In genomic region chr1:113904674-113905434, GRCh38 we compare ENCODE assay signal across 8 cellular contexts. TPM values are rescaled to one million over a fixed set of nuclear protein-coding genes. Genes with fewer than 3 reads are reported as not detected.
A peak's percentile ranks its signal among the peaks of the same experiment; 100 is the strongest.
DNase-seq lines count a peak whose midpoint lies in the region; ATAC-seq, FAIRE-seq and TF ChIP-seq lines count a peak whose summit lies in the region.

Gene AP4B1 (minus strand): TSS chr1:113904799. CDS start chr1:113904717, 82 bp downstream.
Gene DCLRE1B (plus strand): TSS chr1:113905326. CDS start chr1:113905587, 261 bp downstream.

- H2AFZ ChIP-seq in OCI-LY3 (ENCODE audit: low read depth, low read length) (peak within 1 kb of the TSS; percentile 73), endothelial cell of umbilical vein (ENCODE audit: low read depth, low read length) (peak within 1 kb of the TSS; percentile 94)

- peak; percentile 54 for TF ChIP-seq CTCF in OCI-LY3 (IDR thresholded peaks at IDR 0.05; ENCODE audit: low read depth, low read length)
- peak; percentile 60 to 73 for TF ChIP-seq CTCF in endothelial cell of umbilical vein (IDR thresholded peaks at IDR 0.05; ENCODE audit: extremely low read depth in 1 of 2, insufficient read depth in 1 of 2, low read depth in 1 of 2, low read length in 2 of 2)

- no peaks in the 10 kb centered on the region for H3K27me3 ChIP-seq in OCI-LY3 (ENCODE audit: low read depth, low read length)
- no peaks in the 10 kb centered on the region for H3K27me3 ChIP-seq in endothelial cell of umbilical vein (ENCODE audit: control insufficient read depth in 2 of 2, insufficient read depth in 2 of 2, low read length in 2 of 2)

- ATAC-seq in GM21526 (IDR thresholded peaks at IDR 0.05; ENCODE audit: low FRiP score, unreplicated experiment): peak; percentile 87

- dilution Hi-C loops in endothelial cell of umbilical vein (cut with MboI; ENCODE audit: extremely low pct_ligation_motif_present, low sequenced_read_pairs): no loop called here

- POLR2A ChIA-PET in endothelial cell of umbilical vein (lab: Charles Lee): interaction anchor here (1.0 to 1.7 kb wide), 5 partner anchors 25 to 146 kb away, joined by 3 to 8 read pairs (median 5); partner anchors contain the start of genes HIPK1 and RSBN1

- BruUV-seq in endothelial cell of umbilical vein (replicated peaks; lab: Mats Ljungman, UMichigan): no TSS peak

- TF ChIP-seq POLR2A in endothelial cell of umbilical vein (IDR thresholded peaks at IDR 0.05; ENCODE audit: low read depth, low read length): peak; percentile 96

- H3K79me2 ChIP-seq in OCI-LY3 (ENCODE audit: low read length) (peaks cover 35% of the 10 kb centered on the region), endothelial cell of umbilical vein (ENCODE audit: control insufficient read depth, insufficient read depth, low read length) (peaks cover 30% of the 10 kb centered on the region)

- DNase-seq in DMS114 treated with DMSO at 0.1 percent for 48 hours (lab: John Stamatoyannopoulos, UW; ENCODE audit: unreplicated experiment): peak; percentile 99
- peak; percentile 96 for DNase-seq in HuH-7.5 (ENCODE audit: low spot score)
- DNase-seq in activated CD8-positive, alpha-beta memory T cell treated with anti-CD3 and anti-CD28 coated beads, Interleukin-2, amount 50 U/mL, for 48 hours: peak; percentile 97
- DNase-seq in endothelial cell of umbilical vein (ENCODE audit: low read depth, low spot score): peak; percentile 100
- DNase-seq in middle frontal gyrus (ENCODE audit: extremely low spot score, low spot score): peak; percentile 97
- DNase-seq in stimulated activated CD8-positive, alpha-beta memory T cell treated with anti-CD3 and anti-CD28 coated beads, Interleukin-2, amount 100 ng/mL, for 48 hours (ENCODE audit: low read depth in 2 of 2): peak; percentile 97 to 99

- no peaks in the 10 kb centered on the region for H4K20me1 ChIP-seq in OCI-LY3 (ENCODE audit: insufficient read depth, low read length)
- no peaks in the 10 kb centered on the region for H4K20me1 ChIP-seq in endothelial cell of umbilical vein (replicated peaks; ENCODE audit: control insufficient read depth, extremely low read depth, insufficient read depth, low read length)

- peak; percentile 99 for FAIRE-seq in endothelial cell of umbilical vein (lab: Jason Lieb, UNC)

- H3K9me1 ChIP-seq in endothelial cell of umbilical vein (replicated peaks; ENCODE audit: control insufficient read depth, extremely low read depth, insufficient read depth, low read length): no peaks in the 10 kb centered on the region

- CTCF ChIA-PET in endothelial cell of umbilical vein (lab: Charles Lee): interaction anchor here (1.0 to 4.8 kb wide), 16 partner anchors 9 to 378 kb away, joined by 3 to 54 read pairs (median 4); partner anchors contain the start of gene HIPK1

- H3K4me3 ChIP-seq in OCI-LY3 (ENCODE audit: low read length): peak within 1 kb of the TSS; percentile 92
- H3K4me3 ChIP-seq in endothelial cell of umbilical vein (replicated peaks in 1 of 3; ENCODE audit: insufficient read depth in 1 of 3, low read depth in 1 of 3, low read length in 3 of 3): peak within 1 kb of the TSS; percentile 55 to 86 (median 60)

- intact Hi-C loops in endothelial cell of umbilical vein (cut with micrococcal nuclease): loop anchor here (1.0 to 10.0 kb wide), 8 partner anchors 24 to 1190 kb away; partner anchors contain the start of genes HIPK1, OLFML3, PHTF1 and PPM1J

- H3K9ac ChIP-seq in OCI-LY3 (ENCODE audit: low read length) (peak within 1 kb of the TSS; percentile 78), endothelial cell of umbilical vein (replicated peaks; ENCODE audit: extremely low read depth, insufficient read depth, low read length) (peak within 1 kb of the TSS; percentile 91)

- peak within 1 kb of the TSS; percentile 72 for H3K27ac ChIP-seq in OCI-LY3 (ENCODE audit: low read length)
- peak within 1 kb of the TSS; percentile 72 for H3K27ac ChIP-seq in endothelial cell of umbilical vein (ENCODE audit: insufficient read depth, low read depth, low read length)

- H3K4me1 ChIP-seq in OCI-LY3 (ENCODE audit: low read length) (peaks cover 9% of the 10 kb centered on the region), endothelial cell of umbilical vein (ENCODE audit: control insufficient read depth, extremely low read depth, insufficient read depth, low read length) (peaks cover 12% of the 10 kb centered on the region)

- H3K4me2 ChIP-seq in OCI-LY3 (ENCODE audit: low read length) (peak within 1 kb of the TSS; percentile 94), endothelial cell of umbilical vein (ENCODE audit: insufficient read depth, low read length) (peak within 1 kb of the TSS; percentile 88)

- no peaks in the 10 kb centered on the region for H3K9me3 ChIP-seq in OCI-LY3 (ENCODE audit: insufficient read depth, low read length)
- no peaks in the 10 kb centered on the region for H3K9me3 ChIP-seq in endothelial cell of umbilical vein (replicated peaks; ENCODE audit: control insufficient read depth, insufficient read depth, low read length)

- H3K36me3 ChIP-seq in OCI-LY3 (replicated peaks; ENCODE audit: low read depth, low read length) (no peaks in the 10 kb centered on the region), endothelial cell of umbilical vein (ENCODE audit: control insufficient read depth in 2 of 2, extremely low read depth in 1 of 2, insufficient read depth in 2 of 2, low read length in 2 of 2) (peaks cover 3% of the 10 kb centered on the region in 2 experiments)

TF ChIP-seq in endothelial cell of umbilical vein, 7 proteins besides CTCF, POLR2A, EP300 and RAD21:
- TF ChIP-seq MYC (IDR thresholded peaks at IDR 0.05; ENCODE audit: low read depth, low read length) (peak; percentile 22), POLR2AphosphoS5 (IDR thresholded peaks at IDR 0.05; ENCODE audit: insufficient read depth, low read depth, low read length) (peak; percentile 86), EZH2 (IDR thresholded peaks at IDR 0.05; ENCODE audit: borderline replicate concordance, low read depth, low read length, severe bottlenecking) (no peak), GATA2 (IDR thresholded peaks at IDR 0.05; ENCODE audit: insufficient read depth, insufficient read length, low read depth, low read length) (no peak), FOS (IDR thresholded peaks at IDR 0.05; ENCODE audit: borderline replicate concordance, insufficient read depth, low read length) (peak; percentile 66), JUN (IDR thresholded peaks at IDR 0.05; ENCODE audit: borderline replicate concordance, insufficient read depth, insufficient read length, low read depth) (peak; percentile 33), MAX (IDR thresholded peaks at IDR 0.05; ENCODE audit: insufficient read depth, insufficient read length) (peak; percentile 11)

RNA-seq across cellular contexts. Expression of gene AP4B1, which starts in this region (rescaled TPM):
- 29.4 and 33.0 TPM in 2 replicates for total RNA-seq in endothelial cell of umbilical vein
- polyA plus RNA-seq in endothelial cell of umbilical vein: 15.4 and 21.9 TPM in 2 replicates
- polyA plus RNA-seq in endothelial cell of umbilical vein (2011; cell fraction: cytosol; rRNA removed): 16.8 and 18.6 TPM in 2 replicates
- 74.4 and 112 TPM in 2 replicates for polyA plus RNA-seq in endothelial cell of umbilical vein (2011; cell fraction: nucleus; rRNA removed)
- polyA plus RNA-seq in endothelial cell of umbilical vein (2012): 19.7 and 24.7 TPM in 2 replicates
- polyA minus RNA-seq in endothelial cell of umbilical vein: 28.1 and 34.1 TPM in 2 replicates
- polyA minus RNA-seq in endothelial cell of umbilical vein (2011; cell fraction: cytosol; rRNA and poly(A)+ RNA removed): 10.9 TPM
- polyA minus RNA-seq in endothelial cell of umbilical vein (2011; cell fraction: nucleus; rRNA and poly(A)+ RNA removed): 37.7 and 42.9 TPM in 2 replicates

RNA-seq across cellular contexts. Expression of gene DCLRE1B, which starts in this region (rescaled TPM):
- 10.7 and 10.8 TPM in 2 replicates for total RNA-seq in endothelial cell of umbilical vein
- 5.6 and 6.1 TPM in 2 replicates for polyA plus RNA-seq in endothelial cell of umbilical vein
- polyA plus RNA-seq in endothelial cell of umbilical vein (2011; cell fraction: cytosol; rRNA removed): 5.2 and 6.4 TPM in 2 replicates
- 2.7 and 2.8 TPM in 2 replicates for polyA plus RNA-seq in endothelial cell of umbilical vein (2011; cell fraction: nucleus; rRNA removed)
- polyA plus RNA-seq in endothelial cell of umbilical vein (2012): 5.6 and 9.1 TPM in 2 replicates
- 3.9 and 5.3 TPM in 2 replicates for polyA minus RNA-seq in endothelial cell of umbilical vein
- 9.9 TPM for polyA minus RNA-seq in endothelial cell of umbilical vein (2011; cell fraction: cytosol; rRNA and poly(A)+ RNA removed)
- polyA minus RNA-seq in endothelial cell of umbilical vein (2011; cell fraction: nucleus; rRNA and poly(A)+ RNA removed): 2.0 and 2.2 TPM in 2 replicates

Comparison
In these comparisons a context has a peak if more than half of its experiments do, and no peak if none do; other contexts are left out.
1. Peak in every context shown above with its lines: DNase-seq, ATAC-seq, H3K4me3 ChIP-seq and H3K27ac ChIP-seq.